In genomic region chr2:169727065-169727464, GRCh38 we compare ENCODE assay signal across 25 cellular contexts. TPM values are rescaled to one million over a fixed set of nuclear protein-coding genes. Genes with fewer than 3 reads are reported as not detected.
"Had no signal": no experiment of that assay in that cellular context is flagged by ENCODE, and none has a peak within 500 bp of the region (broad histone marks: within the 10 kb centered on the region; RNA-seq: fewer than 3 reads in every experiment).

No MANE protein-coding gene starts in this region.

- H3K27ac Mint-ChIP-seq: activated CD8-positive, alpha-beta memory T cell treated with anti-CD3 and anti-CD28 coated beads, Interleukin-2, amount 10 ng/mL, durations not matched to agents 7 days and 5 days; activated CD8-positive, alpha-beta T cell treated with anti-CD3 and anti-CD28 coated beads for 36 hours; activated naive CD8-positive, alpha-beta T cell treated with anti-CD3 and anti-CD28 coated beads, Interleukin-2, amount 50 U/mL, for 24 hours; mesothelial cell of epicardium; progenitor cell of endocrine pancreas; type B pancreatic cell had no signal

- H3K27ac ChIP-seq: coronary artery, esophagus squamous epithelium, gastroesophageal sphincter, heart left ventricle, testis, vagina had no signal

- H3K4me3 Mint-ChIP-seq: activated CD8-positive, alpha-beta memory T cell treated with anti-CD3 and anti-CD28 coated beads, Interleukin-2, amount 10 ng/mL, durations not matched to agents 7 days and 5 days; activated CD8-positive, alpha-beta T cell treated with anti-CD3 and anti-CD28 coated beads for 36 hours; activated naive CD8-positive, alpha-beta T cell treated with anti-CD3 and anti-CD28 coated beads, Interleukin-2, amount 50 U/mL, for 24 hours; mesothelial cell of epicardium; naive thymus-derived CD8-positive, alpha-beta T cell; type B pancreatic cell had no signal

- H3K4me1 ChIP-seq: esophagus squamous epithelium, gastroesophageal sphincter, heart left ventricle, testis, vagina had no signal

- H3K9me3 Mint-ChIP-seq: activated CD8-positive, alpha-beta T cell treated with anti-CD3 and anti-CD28 coated beads for 36 hours; activated naive CD8-positive, alpha-beta T cell treated with anti-CD3 and anti-CD28 coated beads, Interleukin-2, amount 50 U/mL, for 24 hours; mesothelial cell of epicardium had no signal

- H3K36me3 Mint-ChIP-seq: activated CD8-positive, alpha-beta memory T cell treated with anti-CD3 and anti-CD28 coated beads, Interleukin-2, amount 10 ng/mL, durations not matched to agents 7 days and 5 days; mesothelial cell of epicardium; type B pancreatic cell had no signal

- ATAC-seq: activated CD8-positive, alpha-beta memory T cell treated with anti-CD3 and anti-CD28 coated beads, Interleukin-2, amount 10 ng/mL, durations not matched to agents 7 days and 5 days; activated CD8-positive, alpha-beta T cell treated with anti-CD3 and anti-CD28 coated beads for 36 hours; activated naive CD8-positive, alpha-beta T cell treated with anti-CD3 and anti-CD28 coated beads, Interleukin-2, amount 50 U/mL, for 24 hours; gastroesophageal sphincter; heart left ventricle; left lobe of liver; naive thymus-derived CD8-positive, alpha-beta T cell had no signal

- DNase-seq: activated CD4-positive, alpha-beta T cell treated with anti-CD3 and anti-CD28 coated beads for 48 hours; activated CD8-positive, alpha-beta memory T cell treated with anti-CD3 and anti-CD28 coated beads, Interleukin-2, amount 10 ng/mL, durations not matched to agents 7 days and 5 days; activated CD8-positive, alpha-beta T cell treated with anti-CD3 and anti-CD28 coated beads for 36 hours; activated gamma-delta T cell; activated naive CD4-positive, alpha-beta T cell treated with anti-CD3 and anti-CD28 coated beads, Interleukin-2, amount 50 U/mL, for 16 hours; activated naive CD8-positive, alpha-beta T cell treated with anti-CD3 and anti-CD28 coated beads, Interleukin-2, amount 50 U/mL, for 24 hours; activated T-cell treated with anti-CD3 and anti-CD28 coated beads for 4 hours; cerebellar nuclear complex; esophagus squamous epithelium; heart left ventricle; kidney; naive thymus-derived CD8-positive, alpha-beta T cell; retina; stimulated activated CD4-positive, alpha-beta T cell treated with anti-CD3 and anti-CD28 coated beads, Interleukin-2, amount 100 ng/mL, for 48 hours; stimulated activated CD8-positive, alpha-beta memory T cell treated with anti-CD3 and anti-CD28 coated beads, Interleukin-4, amount 100 ng/mL, for 48 hours; stimulated activated naive CD4-positive, alpha-beta T cell; testis had no signal

- H3K9me3 ChIP-seq: esophagus squamous epithelium, gastroesophageal sphincter, heart left ventricle, testis, vagina had no signal

- H3K4me1 Mint-ChIP-seq: activated naive CD8-positive, alpha-beta T cell treated with anti-CD3 and anti-CD28 coated beads, Interleukin-2, amount 50 U/mL, for 24 hours; mesothelial cell of epicardium had no signal

- H3K27me3 Mint-ChIP-seq: activated naive CD8-positive, alpha-beta T cell treated with anti-CD3 and anti-CD28 coated beads, Interleukin-2, amount 50 U/mL, for 24 hours; type B pancreatic cell had no signal

- H3K27me3 ChIP-seq: esophagus squamous epithelium, gastroesophageal sphincter, heart left ventricle, testis, vagina had no signal

RNA-seq across cellular contexts. Expression of gene CFAP210, which starts 32.9 kb away (rescaled TPM):
- total RNA-seq: activated CD8-positive, alpha-beta memory T cell treated with anti-CD3 and anti-CD28 coated beads, Interleukin-2, amount 10 ng/mL, durations not matched to agents 7 days and 5 days; activated CD8-positive, alpha-beta T cell treated with anti-CD3 and anti-CD28 coated beads for 36 hours; esophagus squamous epithelium; gastroesophageal sphincter; heart left ventricle; left lobe of liver; lung microvascular endothelial cell; naive thymus-derived CD8-positive, alpha-beta T cell had no signal
